In genomic region chr3:60600848-60601247, GRCh38 we compare ENCODE assay signal across 23 cellular contexts.
"Had no signal": no experiment of that assay in that cellular context is flagged by ENCODE, and none has a peak within 500 bp of the region (broad histone marks: within the 10 kb centered on the region; RNA-seq: fewer than 3 reads in every experiment).

No MANE protein-coding gene starts in this region.

- H3K36me3 Mint-ChIP-seq: T-cell had no signal

- H3K4me3 ChIP-seq: MG63 had no signal

- H3K9me3 Mint-ChIP-seq: T-cell had no signal

- H3K4me3 Mint-ChIP-seq: T-cell had no signal

- ATAC-seq: Panc1, PC-3, T-cell had no signal

- H3K27me3 ChIP-seq: MG63 had no signal

- H3K27ac Mint-ChIP-seq: T-cell had no signal

- FAIRE-seq: HTR-8/SVneo had no signal

- H3K36me3 ChIP-seq: MG63 had no signal

- H3K9me3 ChIP-seq: MG63, SK-N-SH had no signal

- H3K27ac ChIP-seq: HL-60, RWPE1 had no signal

- H3K4me2 ChIP-seq: SK-N-SH had no signal

- DNase-seq: KBM-7, MG63, NCI-H1092, NCI-H1105 treated with DMSO at 0.1 percent for 48 hours, NCI-H1417 treated with DMSO at 0.1 percent for 48 hours, NCI-H146, NCI-H1694 treated with DMSO at 0.1 percent for 48 hours, NCI-H1930, NCI-H2081, NCI-H2107, NCI-H2227 treated with DMSO at 0.1 percent for 48 hours, NCI-H524, NCI-H526 treated with DMSO at 0.1 percent for 48 hours, NCI-H774, PC-3, SHP77, SK-N-SH, SW 1271, T-cell had no signal

- H3K9ac ChIP-seq: SK-N-SH had no signal
